In the genomic region with DNA sequence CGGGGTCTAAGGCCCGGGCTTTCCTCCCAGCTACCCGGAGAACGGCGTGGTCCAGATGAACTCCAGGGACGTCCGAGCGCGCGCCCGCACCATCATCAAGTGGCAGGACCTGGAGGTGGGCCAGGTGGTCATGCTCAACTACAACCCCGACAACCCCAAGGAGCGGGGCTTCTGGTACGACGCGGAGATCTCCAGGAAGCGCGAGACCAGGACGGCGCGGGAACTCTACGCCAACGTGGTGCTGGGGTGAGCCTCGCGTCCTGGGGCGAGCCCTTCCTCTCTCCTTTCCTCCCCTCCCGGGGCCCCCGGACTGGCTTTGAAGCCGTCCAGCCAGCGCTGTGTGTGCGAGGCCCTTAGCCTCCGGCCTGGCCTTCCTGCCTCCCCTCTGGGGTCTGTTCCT, we compare ENCODE assay signal across 28 cellular contexts. TPM values are rescaled to one million over a fixed set of nuclear protein-coding genes. Genes with fewer than 3 reads are reported as not detected.
DNase-seq lines count a peak whose midpoint lies in the region; ATAC-seq, FAIRE-seq and TF ChIP-seq lines count a peak whose summit lies in the region.
"Had no signal": no experiment of that assay in that cellular context is flagged by ENCODE, and none has a peak within 500 bp of the region (broad histone marks: within the 10 kb centered on the region; RNA-seq: fewer than 3 reads in every experiment).

No MANE protein-coding gene starts in this region.

- H3K4me3 ChIP-seq in HepG2 (replicated peaks in 1 of 3; ENCODE audit: insufficient read depth in 1 of 3, low read depth in 2 of 3, low read length in 3 of 3) (no peak overlapping the region), right lobe of liver (no peak overlapping the region), osteoblast (ENCODE audit: insufficient read depth, low read length) (no peak overlapping the region), left lung (no peak overlapping the region)
- H3K4me3 ChIP-seq: PC-9 had no signal

- FAIRE-seq in HepG2 (lab: Jason Lieb, UNC), result no peak
- FAIRE-seq: G401.6, H54 had no signal

- H3K4me1 Mint-ChIP-seq in dendritic cell treated with granulocyte-macrophage colony-stimulating factor and Interleukin-4, amounts not matched to agents 40 ng/mL and 50 ng/mL, for 4 days (ENCODE audit: low read depth), result peaks cover 6% of the 10 kb centered on the region
- H3K4me1 Mint-ChIP-seq: CD4-positive, alpha-beta memory T cell had no signal

- H3K9me3 ChIP-seq in HepG2 (ENCODE audit: low read length) (no peaks in the 10 kb centered on the region), right lobe of liver (no peaks in the 10 kb centered on the region), osteoblast (ENCODE audit: low read depth, low read length) (no peaks in the 10 kb centered on the region), left lung (no peaks in the 10 kb centered on the region)

- H3K27ac Mint-ChIP-seq in dendritic cell treated with granulocyte-macrophage colony-stimulating factor and Interleukin-4, amounts not matched to agents 40 ng/mL and 50 ng/mL, for 4 days, result peak overlapping the region; percentile 31

- peaks cover 2% of the 10 kb centered on the region for H3K79me2 ChIP-seq in HepG2 (ENCODE audit: insufficient read depth, low read length)
- H3K79me2 ChIP-seq in osteoblast (ENCODE audit: insufficient read depth, low read length), result peaks cover 55% of the 10 kb centered on the region

- H3K27ac ChIP-seq in HepG2 (ENCODE audit: extremely low read length, insufficient read depth, low read length) (no peak overlapping the region), right lobe of liver (no peak overlapping the region), osteoblast (ENCODE audit: low read depth, low read length) (no peak overlapping the region), left lung (peak overlapping the region in 1 of 2 donors; percentile 66)
- H3K27ac ChIP-seq: PC-9 had no signal

- no peaks in the 10 kb centered on the region for H3K27me3 Mint-ChIP-seq in dendritic cell treated with granulocyte-macrophage colony-stimulating factor and Interleukin-4, amounts not matched to agents 40 ng/mL and 50 ng/mL, for 4 days
- H3K27me3 Mint-ChIP-seq: CD4-positive, alpha-beta memory T cell had no signal

- H3K9ac ChIP-seq in HepG2 (ENCODE audit: insufficient read depth, low read depth, low read length), result no peak overlapping the region

- no peak for TF ChIP-seq POLR2A in HepG2 (IDR thresholded peaks at IDR 0.05; ENCODE audit: insufficient read depth in 1 of 2, low read depth in 2 of 2, low read length in 2 of 2)
- TF ChIP-seq POLR2A in right lobe of liver (IDR thresholded peaks at IDR 0.05), result no peak

- DNase-seq in HepG2 (ENCODE audit: low spot score) (no peak), right lobe of liver (no peak), osteoblast (ENCODE audit: insufficient read length, low spot score, missing footprints) (peak; percentile 58), hypothalamus (lab: John Stamatoyannopoulos, UW) (no peak), Kasumi-1 (lab: John Stamatoyannopoulos, UW) (no peak), left lung (no peak)
- DNase-seq: CD4-positive, alpha-beta memory T cell; COR-L47; KG1; NCI-H1048; NCI-H1417; NCI-H1694; NCI-H2029 treated with DMSO at 0.1 percent for 48 hours; NCI-H446 treated with DMSO at 0.1 percent for 48 hours; NCI-H526; NCI-H82; NK-92 treated with Interleukin-12 subunit alpha and Interleukin-12 subunit beta, amount 100 ng/mL, for 24 hours; PC-9; Right ventricle myocardium superior had no signal

- no TSS peak for BruUV-seq in HepG2 (replicated peaks; lab: Mats Ljungman, UMichigan)

- no peak for TF ChIP-seq CTCF in HepG2 (CRISPR knock-in tag; IDR thresholded peaks at IDR 0.05)
- TF ChIP-seq CTCF in right lobe of liver (IDR thresholded peaks at IDR 0.05), result no peak
- TF ChIP-seq CTCF in osteoblast (IDR thresholded peaks at IDR 0.05; ENCODE audit: extremely low read depth, low read depth, low read length), result no peak
- TF ChIP-seq CTCF in left lung (IDR thresholded peaks at IDR 0.05), result no peak

- H4K20me1 ChIP-seq in HepG2 (ENCODE audit: insufficient read depth, low read length), result no peaks in the 10 kb centered on the region
- peaks cover 5% of the 10 kb centered on the region for H4K20me1 ChIP-seq in osteoblast (ENCODE audit: insufficient read depth, low read length)

- H3K27me3 ChIP-seq in HepG2 (ENCODE audit: control insufficient read depth in 1 of 2, insufficient read depth in 2 of 2, low read length in 2 of 2) (no peaks in the 10 kb centered on the region; a peak in 1 of 5 replicates), right lobe of liver (no peaks in the 10 kb centered on the region), osteoblast (ENCODE audit: insufficient read depth, low read length) (no peaks in the 10 kb centered on the region), left lung (no peaks in the 10 kb centered on the region)

- POLR2A ChIA-PET in HepG2 (lab: Yijun Ruan, JAX), result no interaction called here

- CTCF ChIA-PET in HepG2 (lab: Yijun Ruan, JAX; ENCODE audit: low intra/inter-chr PET ratio, low total read pairs), result no interaction called here

- no peak overlapping the region for H3K4me2 ChIP-seq in HepG2 (ENCODE audit: low read depth, low read length)
- H3K4me2 ChIP-seq in osteoblast (ENCODE audit: insufficient read depth, low read length), result no peak overlapping the region
- H3K4me2 ChIP-seq: PC-9 had no signal

- peaks cover 27% of the 10 kb centered on the region for H3K36me3 Mint-ChIP-seq in dendritic cell treated with granulocyte-macrophage colony-stimulating factor and Interleukin-4, amounts not matched to agents 40 ng/mL and 50 ng/mL, for 4 days (ENCODE audit: low read depth)
- H3K36me3 Mint-ChIP-seq: CD4-positive, alpha-beta memory T cell had no signal

- H3K36me3 ChIP-seq in HepG2 (replicated peaks in 1 of 2; ENCODE audit: control insufficient read depth in 1 of 2, insufficient read depth in 2 of 2, low read length in 2 of 2), result peaks cover 20 to 68% of the 10 kb centered on the region in 2 experiments
- H3K36me3 ChIP-seq in right lobe of liver, result no peaks in the 10 kb centered on the region
- H3K36me3 ChIP-seq in osteoblast (ENCODE audit: insufficient read depth, low read length), result peaks cover 43% of the 10 kb centered on the region
- peaks cover 0 to 16% of the 10 kb centered on the region in 2 donors for H3K36me3 ChIP-seq in left lung

- no peak overlapping the region for H3K4me3 Mint-ChIP-seq in dendritic cell treated with granulocyte-macrophage colony-stimulating factor and Interleukin-4, amounts not matched to agents 40 ng/mL and 50 ng/mL, for 4 days
- H3K4me3 Mint-ChIP-seq: CD4-positive, alpha-beta memory T cell had no signal

- WGBS in HepG2 (ENCODE audit: low lambda C conversion rate), result 98% methylated on average over 32 of the region's 32 CpGs
- 92% methylated on average over 12 of the region's 32 CpGs for WGBS in right lobe of liver (ENCODE audit: insufficient coverage, low coverage, low lambda C conversion rate, missing lambda C conversion rate)

- H3K9me3 Mint-ChIP-seq in dendritic cell treated with granulocyte-macrophage colony-stimulating factor and Interleukin-4, amounts not matched to agents 40 ng/mL and 50 ng/mL, for 4 days, result no peaks in the 10 kb centered on the region
- H3K9me3 Mint-ChIP-seq: CD4-positive, alpha-beta memory T cell had no signal

- H2AFZ ChIP-seq in HepG2 (ENCODE audit: low read length) (no peak overlapping the region), osteoblast (ENCODE audit: low read length) (no peak overlapping the region)
- H2AFZ ChIP-seq: PC-9 had no signal

- in situ Hi-C loops in HepG2 (cut with HindIII; ENCODE audit: extremely low pct_ligation_motif_present, low pct_unique_long_range_greater_than_20kb), result no loop called here

- intact Hi-C loops in HepG2 (cut with micrococcal nuclease; ENCODE audit: unreplicated experiment) (no loop called here), right lobe of liver (cut with DNase I) (no loop called here), left lung (cut with DNase I) (no loop called here)
- intact Hi-C loops in dendritic cell treated with granulocyte-macrophage colony-stimulating factor and Interleukin-4, amounts not matched to agents 40 ng/mL and 50 ng/mL, for 4 days (cut with micrococcal nuclease), result no loop called here

- no peak for TF ChIP-seq RAD21 in HepG2 (CRISPR knock-in tag; IDR thresholded peaks at IDR 0.05)

- TF ChIP-seq EP300 in HepG2 (IDR thresholded peaks at IDR 0.05; ENCODE audit: low read depth in 2 of 2, low read length in 2 of 2), result no peak
- TF ChIP-seq EP300 in HepG2 (CRISPR knock-in tag; IDR thresholded peaks at IDR 0.05; ENCODE audit: borderline replicate concordance), result no peak

- no peak for ATAC-seq in HepG2
- ATAC-seq in right lobe of liver, result no peak
- no peak for ATAC-seq in HG03378 (IDR thresholded peaks at IDR 0.05; ENCODE audit: unreplicated experiment)
- ATAC-seq in left lung, result no peak

- H3K4me1 ChIP-seq in HepG2 (ENCODE audit: insufficient read depth, low read length) (no peaks in the 10 kb centered on the region), right lobe of liver (no peaks in the 10 kb centered on the region), osteoblast (ENCODE audit: insufficient read depth, low read length) (peaks cover 10% of the 10 kb centered on the region), left lung (peaks cover 0 to 8% of the 10 kb centered on the region in 2 donors)

RNA-seq across cellular contexts. Expression of gene UHRF1, which starts 23.4 kb away (rescaled TPM):
- total RNA-seq in HepG2 (2016; rRNA removed; fragmentation: Illumina TruSeq; extraction: Trizol) (77.7 and 78.4 TPM in 2 replicates), right lobe of liver (1 to 10 TPM in 2 of 6 experiments, under 1 TPM in 4; 0.17 to 3.8 (median 0.82) TPM), osteoblast (7.4 and 7.6 TPM in 2 replicates), left lung (10 to 100 TPM; 14.2 to 20.5 TPM)
- 3.9 and 6.2 TPM in 2 replicates for total RNA-seq in HepG2 (2016; cell fraction: cytosol; rRNA removed; fragmentation: Illumina TruSeq; extraction: Trizol; ENCODE audit: low read depth)
- 67.8 and 81.6 TPM in 2 replicates for total RNA-seq in HepG2 (2016; cell fraction: insoluble cytoplasmic fraction; rRNA removed; fragmentation: Illumina TruSeq; extraction: Trizol)
- total RNA-seq in HepG2 (2016; cell fraction: membrane; rRNA removed; fragmentation: Illumina TruSeq; extraction: Trizol), result 20.0 and 21.7 TPM in 2 replicates
- total RNA-seq in HepG2 (2016; cell fraction: nucleus; rRNA removed; fragmentation: Illumina TruSeq; extraction: Trizol), result 44.9 and 50.5 TPM in 2 replicates
- polyA plus RNA-seq in HepG2 (2011; rRNA removed), result 6.6 and 6.8 TPM in 2 replicates
- polyA plus RNA-seq in HepG2 (2011; cell fraction: cytosol; rRNA removed), result 3.1 and 4.8 TPM in 2 replicates
- polyA plus RNA-seq in HepG2 (2011; cell fraction: nucleus; rRNA removed), result 10.7 and 15.0 TPM in 2 replicates
- polyA plus RNA-seq in HepG2 (2012), result 6.1 and 15.1 TPM in 2 replicates
- 2.1 and 2.4 TPM in 2 replicates for polyA plus RNA-seq in HepG2 (2016; cell fraction: cytosol; fragmentation: Illumina TruSeq; extraction: Trizol; ENCODE audit: low read depth)
- polyA plus RNA-seq in HepG2 (2016; cell fraction: insoluble cytoplasmic fraction; fragmentation: Illumina TruSeq; extraction: Trizol; ENCODE audit: low read depth), result 65.4 and 73.6 TPM in 2 replicates
- 7.7 and 8.4 TPM in 2 replicates for polyA plus RNA-seq in HepG2 (2016; cell fraction: membrane; fragmentation: Illumina TruSeq; extraction: Trizol; ENCODE audit: low read depth)
- polyA plus RNA-seq in HepG2 (2016; cell fraction: nucleus; fragmentation: Illumina TruSeq; extraction: Trizol; ENCODE audit: insufficient read depth, low read depth), result 78.8 and 80.1 TPM in 2 replicates
- 16.7 and 45.7 TPM in 2 replicates for polyA minus RNA-seq in HepG2 (2011; rRNA and poly(A)+ RNA removed; ENCODE audit: low replicate concordance)
- 4.4 and 8.6 TPM in 2 replicates for polyA minus RNA-seq in HepG2 (2011; cell fraction: cytosol; rRNA and poly(A)+ RNA removed)
- 4.1 and 5.9 TPM in 2 replicates for polyA minus RNA-seq in HepG2 (2011; cell fraction: nucleus; rRNA and poly(A)+ RNA removed)

RNA-seq across cellular contexts. Expression of gene ARRDC5, which starts 30.0 kb away (rescaled TPM):
- total RNA-seq in HepG2 (2016; rRNA removed; fragmentation: Illumina TruSeq; extraction: Trizol) (not detected in 2 replicates), right lobe of liver (under 1 TPM in 3 of 6 experiments, not detected in 3; 0.15 to 0.35 (median 0.17) TPM), osteoblast (0.29 and 0.36 TPM in 2 replicates), left lung (under 1 TPM; 0.35 to 0.81 TPM)
- not detected in 2 replicates for total RNA-seq in HepG2 (2016; cell fraction: cytosol; rRNA removed; fragmentation: Illumina TruSeq; extraction: Trizol; ENCODE audit: low read depth)
- total RNA-seq in HepG2 (2016; cell fraction: insoluble cytoplasmic fraction; rRNA removed; fragmentation: Illumina TruSeq; extraction: Trizol), result not detected in 2 replicates
- total RNA-seq in HepG2 (2016; cell fraction: membrane; rRNA removed; fragmentation: Illumina TruSeq; extraction: Trizol), result not detected in 2 replicates
- total RNA-seq in HepG2 (2016; cell fraction: nucleus; rRNA removed; fragmentation: Illumina TruSeq; extraction: Trizol), result not detected in 2 replicates
- not detected in 2 replicates for polyA plus RNA-seq in HepG2 (2011; rRNA removed)
- not detected in 2 replicates for polyA plus RNA-seq in HepG2 (2011; cell fraction: cytosol; rRNA removed)
- polyA plus RNA-seq in HepG2 (2011; cell fraction: nucleus; rRNA removed), result not detected in 2 replicates
- not detected in 2 replicates for polyA plus RNA-seq in HepG2 (2012)
- not detected in 2 replicates for polyA plus RNA-seq in HepG2 (2016; cell fraction: cytosol; fragmentation: Illumina TruSeq; extraction: Trizol; ENCODE audit: low read depth)
- not detected in 2 replicates for polyA plus RNA-seq in HepG2 (2016; cell fraction: insoluble cytoplasmic fraction; fragmentation: Illumina TruSeq; extraction: Trizol; ENCODE audit: low read depth)
- polyA plus RNA-seq in HepG2 (2016; cell fraction: membrane; fragmentation: Illumina TruSeq; extraction: Trizol; ENCODE audit: low read depth), result not detected in 2 replicates
- polyA plus RNA-seq in HepG2 (2016; cell fraction: nucleus; fragmentation: Illumina TruSeq; extraction: Trizol; ENCODE audit: insufficient read depth, low read depth), result not detected in 2 replicates
- 0.09 TPM in 1 of 2 replicates, not detected in the other for polyA minus RNA-seq in HepG2 (2011; rRNA and poly(A)+ RNA removed; ENCODE audit: low replicate concordance)
- not detected in 2 replicates for polyA minus RNA-seq in HepG2 (2011; cell fraction: cytosol; rRNA and poly(A)+ RNA removed)
- not detected in 2 replicates for polyA minus RNA-seq in HepG2 (2011; cell fraction: nucleus; rRNA and poly(A)+ RNA removed)
- total RNA-seq: A172, HT1080, PC-9, Right ventricle myocardium superior, RPMI7951, SK-MEL-5 had no signal
- polyA plus RNA-seq: BJ had no signal

RNA-seq across cellular contexts. Expression of gene KDM4B, which starts 36.2 kb away (rescaled TPM):
- total RNA-seq in HepG2 (2016; rRNA removed; fragmentation: Illumina TruSeq; extraction: Trizol) (4.4 and 4.9 TPM in 2 replicates), right lobe of liver (10 to 100 TPM; 14.2 to 36.9 (median 29.1) TPM), osteoblast (19.7 and 22.1 TPM in 2 replicates), left lung (10 to 100 TPM; 35.5 to 42.1 TPM)
- 8.2 and 11.5 TPM in 2 replicates for total RNA-seq in HepG2 (2016; cell fraction: cytosol; rRNA removed; fragmentation: Illumina TruSeq; extraction: Trizol; ENCODE audit: low read depth)
- 3.5 and 4.9 TPM in 2 replicates for total RNA-seq in HepG2 (2016; cell fraction: insoluble cytoplasmic fraction; rRNA removed; fragmentation: Illumina TruSeq; extraction: Trizol)
- total RNA-seq in HepG2 (2016; cell fraction: membrane; rRNA removed; fragmentation: Illumina TruSeq; extraction: Trizol), result 3.1 and 3.8 TPM in 2 replicates
- 3.9 and 4.5 TPM in 2 replicates for total RNA-seq in HepG2 (2016; cell fraction: nucleus; rRNA removed; fragmentation: Illumina TruSeq; extraction: Trizol)
- 14.6 and 18.6 TPM in 2 replicates for polyA plus RNA-seq in HepG2 (2011; rRNA removed)
- 6.9 and 11.2 TPM in 2 replicates for polyA plus RNA-seq in HepG2 (2011; cell fraction: cytosol; rRNA removed)
- 33.5 and 43.5 TPM in 2 replicates for polyA plus RNA-seq in HepG2 (2011; cell fraction: nucleus; rRNA removed)
- 13.7 TPM in 2 replicates for polyA plus RNA-seq in HepG2 (2012)
- polyA plus RNA-seq in HepG2 (2016; cell fraction: cytosol; fragmentation: Illumina TruSeq; extraction: Trizol; ENCODE audit: low read depth), result 0.49 and 0.51 TPM in 2 replicates
- 4.1 and 5.2 TPM in 2 replicates for polyA plus RNA-seq in HepG2 (2016; cell fraction: insoluble cytoplasmic fraction; fragmentation: Illumina TruSeq; extraction: Trizol; ENCODE audit: low read depth)
- polyA plus RNA-seq in HepG2 (2016; cell fraction: membrane; fragmentation: Illumina TruSeq; extraction: Trizol; ENCODE audit: low read depth), result 0.86 and 1.2 TPM in 2 replicates
- polyA plus RNA-seq in HepG2 (2016; cell fraction: nucleus; fragmentation: Illumina TruSeq; extraction: Trizol; ENCODE audit: insufficient read depth, low read depth), result 7.8 and 9.0 TPM in 2 replicates
- polyA minus RNA-seq in HepG2 (2011; rRNA and poly(A)+ RNA removed; ENCODE audit: low replicate concordance), result 27.9 and 166 TPM in 2 replicates
- polyA minus RNA-seq in HepG2 (2011; cell fraction: cytosol; rRNA and poly(A)+ RNA removed), result 29.8 and 30.8 TPM in 2 replicates
- polyA minus RNA-seq in HepG2 (2011; cell fraction: nucleus; rRNA and poly(A)+ RNA removed), result 29.2 and 30.7 TPM in 2 replicates
